24 cellular contexts compared by ENCODE assay signal in the genomic region with DNA sequence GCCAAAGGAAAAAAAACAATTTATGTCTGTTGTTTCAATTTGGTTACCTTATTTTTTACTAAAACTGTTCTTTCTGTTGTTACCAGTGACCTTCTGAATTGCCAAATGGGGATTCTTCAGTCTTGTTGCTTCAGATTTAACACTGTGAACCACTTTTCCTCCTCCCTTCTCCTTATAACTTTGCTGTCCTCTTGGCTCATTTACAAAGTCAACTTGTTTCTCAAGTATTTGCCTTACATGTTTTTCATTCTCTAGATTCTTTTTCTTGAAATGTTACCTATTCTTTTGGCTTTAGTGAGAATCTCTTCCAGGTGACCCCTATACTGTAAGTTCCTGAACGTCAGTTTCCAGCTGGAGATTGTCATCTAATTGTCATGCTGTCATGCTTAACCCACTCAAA. TPM values are rescaled to one million over a fixed set of nuclear protein-coding genes. Genes with fewer than 3 reads are reported as not detected.
A peak's percentile ranks its signal among the peaks of the same experiment; 100 is the strongest.
DNase-seq lines count a peak whose midpoint lies in the region; ATAC-seq, FAIRE-seq and TF ChIP-seq lines count a peak whose summit lies in the region.
"Had no signal": no experiment of that assay in that cellular context is flagged by ENCODE, and none has a peak within 500 bp of the region (broad histone marks: within the 10 kb centered on the region; RNA-seq: fewer than 3 reads in every experiment).

No MANE protein-coding gene starts in this region.

- H3K4me3 Mint-ChIP-seq in activated T-cell treated with anti-CD3 and anti-CD28 coated beads, Interleukin-2, amount 50 U/mL, for 72 hours = no peak overlapping the region
- H3K4me3 Mint-ChIP-seq: activated naive CD4-positive, alpha-beta T cell treated with anti-CD3 and anti-CD28 coated beads, Interleukin-2, amount 50 U/mL, for 24 hours; CD14-positive monocyte; naive B cell had no signal

- H3K27ac Mint-ChIP-seq in activated T-cell treated with anti-CD3 and anti-CD28 coated beads, Interleukin-2, amount 50 U/mL, for 72 hours = no peak overlapping the region
- H3K27ac Mint-ChIP-seq: activated naive CD4-positive, alpha-beta T cell treated with anti-CD3 and anti-CD28 coated beads, Interleukin-2, amount 50 U/mL, for 24 hours had no signal

- CTCF ChIA-PET in GM12878 (lab: Yijun Ruan, JAX) = interaction anchor here (2.2 kb wide), 1 partner anchor 20 kb away, joined by 6 read pairs; a partner anchor contains a TSS

- no peak for TF ChIP-seq RAD21 in GM12878 (IDR thresholded peaks at IDR 0.05; ENCODE audit: insufficient read depth, low read depth, low read length)

- intact Hi-C loops in GM12878 (cut with micrococcal nuclease; ENCODE audit: unreplicated experiment) = no loop called here

- BruUV-seq in GM12878 (replicated peaks; lab: Mats Ljungman, UMichigan) = no TSS peak

- no peak for TF ChIP-seq POLR2A in GM12878 (IDR thresholded peaks at IDR 0.05; ENCODE audit: low read depth, low read length)

- peaks cover 12% of the 10 kb centered on the region for H3K9me3 ChIP-seq in GM12878 (replicated peaks; ENCODE audit: control insufficient read depth, insufficient read depth, low read length)
- H3K9me3 ChIP-seq: upper lobe of right lung had no signal

- no peak for TF ChIP-seq CTCF in GM12878 (IDR thresholded peaks at IDR 0.05 in 2 of 3, conservative IDR thresholded peaks at IDR 0.05 in 1 of 3; ENCODE audit: control insufficient read depth in 2 of 3, extremely low read depth in 1 of 3, insufficient read depth in 1 of 3, low read depth in 3 of 3, low read length in 3 of 3)

- ATAC-seq in GM12878 (no peak), GM19397 (IDR thresholded peaks at IDR 0.05; ENCODE audit: unreplicated experiment) (no peak), esophagus mucosa (no peak)
- no peak for ATAC-seq in activated T-cell treated with anti-CD3 and anti-CD28 coated beads, Interleukin-2, amount 50 U/mL, for 72 hours (replicated peaks in 1 of 2)
- ATAC-seq: upper lobe of right lung had no signal

- H3K27me3 Mint-ChIP-seq in activated T-cell treated with anti-CD3 and anti-CD28 coated beads, Interleukin-2, amount 50 U/mL, for 72 hours (ENCODE audit: low read depth) = no peaks in the 10 kb centered on the region
- H3K27me3 Mint-ChIP-seq: activated naive CD4-positive, alpha-beta T cell treated with anti-CD3 and anti-CD28 coated beads, Interleukin-2, amount 50 U/mL, for 24 hours; naive B cell had no signal

- peak overlapping the region; percentile 72; the same call in 1 of the 2 replicates for H3K27ac ChIP-seq in GM12878 (ENCODE audit: control insufficient read depth, insufficient read depth)
- H3K27ac ChIP-seq: KMS-11, upper lobe of right lung had no signal

- in situ Hi-C loops in GM12878 (cut with MboI) = no loop called here

- DNase-seq in AG08395 (ENCODE audit: low spot score) (peak; percentile 9), M059J (ENCODE audit: low read depth) (peak; percentile 8), GM12878 (ENCODE audit: low read depth, low spot score) (no peak), kidney glomerular epithelial cell (lab: John Stamatoyannopoulos, UW) (peak; percentile 21), NCI-H446 (lab: John Stamatoyannopoulos, UW) (no peak)
- DNase-seq in activated T-cell treated with anti-CD3 and anti-CD28 coated beads, Interleukin-2, amount 50 U/mL, for 72 hours = no peak
- DNase-seq: activated CD4-positive, alpha-beta T cell treated with anti-CD3 and anti-CD28 coated beads for 4 hours; effector CD8-positive, alpha-beta T cell; HCEC 1CT; mammary epithelial cell; naive B cell; NCI-H1930; NCI-H226; Right ventricle myocardium superior; stimulated activated CD4-positive, alpha-beta T cell treated with anti-CD3 and anti-CD28 coated beads, Interleukin-12 subunit alpha, Interleukin-12 subunit beta, amount 100 ng/mL, for 4 hours; SW 1271; upper lobe of right lung had no signal

- peaks cover 89% of the 10 kb centered on the region for H3K79me2 ChIP-seq in GM12878 (ENCODE audit: control insufficient read depth, insufficient read depth, low read length)

- no peaks in the 10 kb centered on the region for H3K27me3 ChIP-seq in GM12878 (replicated peaks in 1 of 2; ENCODE audit: control insufficient read depth in 2 of 2, insufficient read depth in 2 of 2, low read length in 1 of 2)
- H3K27me3 ChIP-seq: upper lobe of right lung had no signal

- H3K4me1 ChIP-seq in GM12878 (ENCODE audit: control insufficient read depth, insufficient read depth, low read length) = peaks cover 24% of the 10 kb centered on the region

- H3K4me2 ChIP-seq in GM12878 (ENCODE audit: control insufficient read depth, insufficient read depth) = 0 out of 2 replicates have a peak overlapping the region, but pooled peaks have one; percentile 4
- H3K4me2 ChIP-seq: KMS-11 had no signal

- no peak overlapping the region for H2AFZ ChIP-seq in GM12878 (ENCODE audit: control insufficient read depth, low read depth, low read length)

- peaks cover 57% of the 10 kb centered on the region for H3K4me1 Mint-ChIP-seq in activated T-cell treated with anti-CD3 and anti-CD28 coated beads, Interleukin-2, amount 50 U/mL, for 72 hours (ENCODE audit: low read depth)

- RAD21 ChIA-PET in GM12878 (lab: Charles Lee; ENCODE audit: unreplicated experiment) = no interaction called here

- no peak for TF ChIP-seq EP300 in GM12878 (IDR thresholded peaks at IDR 0.05; ENCODE audit: borderline replicate concordance in 1 of 2, control insufficient read depth in 1 of 2, low read depth in 2 of 2, low read length in 2 of 2)

- no peak overlapping the region for H3K9ac ChIP-seq in GM12878 (ENCODE audit: control insufficient read depth, insufficient read depth, low read length)
- H3K9ac ChIP-seq: KMS-11 had no signal

- no peak overlapping the region for H3K4me3 ChIP-seq in GM12878
- H3K4me3 ChIP-seq: upper lobe of right lung had no signal

- SMC1A ChIA-PET in GM12878 (lab: Charles Lee; ENCODE audit: uncharacterized antibody, unreplicated experiment) = interaction anchor here (0.6 to 1.2 kb wide), 3 partner anchors 23 to 115 kb away, joined by 3 to 4 read pairs (median 3); no protein-coding TSS in a partner anchor

- H3K9me3 Mint-ChIP-seq in activated T-cell treated with anti-CD3 and anti-CD28 coated beads, Interleukin-2, amount 50 U/mL, for 72 hours = peaks cover 0 to 1% of the 10 kb centered on the region in 2 donors

- H3K36me3 ChIP-seq in GM12878 (ENCODE audit: control insufficient read depth in 2 of 2, insufficient read depth in 2 of 2, low read length in 1 of 2) = no peaks in the 10 kb centered on the region; a peak in 2 of 4 replicates
- H3K36me3 ChIP-seq: upper lobe of right lung had no signal

- 58% methylated on average over 1 of the region's 1 CpG for WGBS in GM12878 (ENCODE audit: insufficient coverage, insufficient replicate concordance, low lambda C conversion rate, missing lambda C conversion rate)

- POLR2A ChIA-PET in GM12878 (lab: Charles Lee) = no interaction called here

- FAIRE-seq in GM12878 (lab: Jason Lieb, UNC) = no peak
- FAIRE-seq: A204.1, TTC549 had no signal

- H3K36me3 Mint-ChIP-seq in activated T-cell treated with anti-CD3 and anti-CD28 coated beads, Interleukin-2, amount 50 U/mL, for 72 hours (ENCODE audit: insufficient read depth in 2 of 2) = peaks cover 7 to 20% of the 10 kb centered on the region in 2 donors

- H4K20me1 ChIP-seq in GM12878 (ENCODE audit: control insufficient read depth, insufficient read depth) = no peaks in the 10 kb centered on the region

TF ChIP-seq in GM12878, 131 proteins besides CTCF, POLR2A, EP300 and RAD21 (continues in another document):
- TF ChIP-seq FOS (IDR thresholded peaks at IDR 0.05; ENCODE audit: borderline replicate concordance, extremely low read depth, insufficient read length) = no peak

RNA-seq across cellular contexts. Expression of a gene that starts 19.4 kb away (rescaled TPM):
- 86.5 and 109 TPM in 2 replicates for total RNA-seq in M059J (2014; rRNA removed; shearing (Covaris generic))
- 130 and 133 TPM in 2 replicates for total RNA-seq in GM12878 (2013; cell fraction: nucleolus; rRNA removed)
- total RNA-seq in GM12878 (2014; rRNA removed) = 82.3 and 85.5 TPM in 2 replicates
- 86.3 and 88.7 TPM in 2 replicates for total RNA-seq in GM12878 (2014; rRNA removed; fragmentation: Illumina TruSeq; extraction: Trizol)
- 106 and 107 TPM in 2 replicates for total RNA-seq in GM12878 (2021)
- polyA plus RNA-seq in GM12878 (2011; ENCODE audit: low read depth) = 20.9 TPM
- polyA plus RNA-seq in GM12878 (2011; rRNA removed) = 21.3 and 24.2 TPM in 2 replicates
- polyA plus RNA-seq in GM12878 (2011; cell fraction: cytosol; rRNA removed) = 12.5 and 19.7 TPM in 2 replicates
- polyA plus RNA-seq in GM12878 (2011; cell fraction: nucleus; rRNA removed) = 10.7 and 11.2 TPM in 2 replicates
- 20.4 and 34.4 TPM in 2 replicates for polyA plus RNA-seq in GM12878 (2012)
- polyA plus RNA-seq in GM12878 (2014; fragmentation: Illumina TruSeq; extraction: Trizol) = 74.1 and 88.8 TPM in 2 replicates
- 10 to 100 TPM; 25.0 to 45.6 TPM for polyA plus RNA-seq in GM12878 (2014; fragmentation: Nextera tagmentation; extraction: Ambion mirVana)
- 47.5 and 50.1 TPM in 2 replicates for polyA plus RNA-seq in GM12878 (2014; rRNA removed)
- 10 to 100 TPM; 64.2 to 68.3 TPM for polyA plus RNA-seq in GM12878 (2016; fragmentation: Nextera tagmentation; extraction: Ambion mirVana)
- 29.7 and 42.8 TPM in 2 replicates for polyA minus RNA-seq in GM12878 (2011; rRNA and poly(A)+ RNA removed)
- 9.6 and 9.9 TPM in 2 replicates for polyA minus RNA-seq in GM12878 (2011; cell fraction: cytosol; rRNA and poly(A)+ RNA removed)
- 31.3 and 55.2 TPM in 2 replicates for polyA minus RNA-seq in GM12878 (2011; cell fraction: nucleus; rRNA and poly(A)+ RNA removed)
- 10 to 100 TPM; 49.6 to 59.8 TPM for total RNA-seq in activated T-cell treated with anti-CD3 and anti-CD28 coated beads, Interleukin-2, amount 50 U/mL, for 72 hours
- total RNA-seq in esophagus mucosa = 10.1 TPM

Comparison
In these comparisons a context has a peak if more than half of its experiments do, and no peak if none do; other contexts are left out.
1. DNase-seq: peak in AG08395 (single experiment), M059J (single experiment) and kidney glomerular epithelial cell (single experiment); none in GM12878 (single experiment), activated T-cell treated with anti-CD3 and anti-CD28 coated beads, Interleukin-2, amount 50 U/mL, for 72 hours (0 of 2) and NCI-H446 (0 of 2).